Comparison of ENCODE assay signal across 22 cellular contexts in genomic region chr13:95288899-95289500, GRCh38. TPM values are rescaled to one million over a fixed set of nuclear protein-coding genes. Genes with fewer than 3 reads are reported as not detected.
DNase-seq lines count a peak whose midpoint lies in the region; ATAC-seq and TF ChIP-seq lines count a peak whose summit lies in the region.
"Had no signal": no experiment of that assay in that cellular context is flagged by ENCODE, and none has a peak within 500 bp of the region (broad histone marks: within the 10 kb centered on the region; RNA-seq: fewer than 3 reads in every experiment).

No MANE protein-coding gene starts in this region.

- H3K27ac Mint-ChIP-seq in T-helper 17 cell: no peak overlapping the region
- H3K27ac Mint-ChIP-seq: effector memory CD8-positive, alpha-beta T cell; IgD-negative memory B cell had no signal

- ATAC-seq in T-helper 17 cell: no peak
- ATAC-seq: A549; effector memory CD8-positive, alpha-beta T cell had no signal

- DNase-seq in NCI-H82 (lab: John Stamatoyannopoulos, UW) (peak; percentile 20), NCI-H82 treated with DMSO at 0.1 percent for 48 hours (lab: John Stamatoyannopoulos, UW; ENCODE audit: unreplicated experiment) (no peak), OCI-M1 (lab: John Stamatoyannopoulos, UW) (peak; percentile 75), iris pigment epithelial cell (ENCODE audit: low read depth) (peak; percentile 25), retinal pigment epithelial cell (ENCODE audit: low read depth) (peak; percentile 78), stomach (no peak), T-helper 17 cell (no peak), NCI-H510A treated with DMSO at 0.1 percent for 48 hours (lab: John Stamatoyannopoulos, UW) (no peak)
- DNase-seq: activated naive CD4-positive, alpha-beta T cell; activated T-cell treated with anti-CD3 and anti-CD28 coated beads for 4 hours; anterior cingulate cortex; C1 segment of cervical spinal cord; cerebellar nuclear complex; effector memory CD8-positive, alpha-beta T cell; islet precursor cell; NCI-H1048; NCI-H2081 treated with DMSO at 0.1 percent for 48 hours; NCI-H524; RPMI8226 had no signal

- H3K27me3 ChIP-seq in stomach: no peaks in the 10 kb centered on the region

- TF ChIP-seq CTCF in retinal pigment epithelial cell (conservative IDR thresholded peaks at IDR 0.05; ENCODE audit: low read depth, low read length) (no peak), stomach (IDR thresholded peaks at IDR 0.05) (no peak)

- no peak overlapping the region for H3K4me3 Mint-ChIP-seq in T-helper 17 cell
- H3K4me3 Mint-ChIP-seq: effector memory CD8-positive, alpha-beta T cell; IgD-negative memory B cell had no signal

- no peak for TF ChIP-seq POLR2A in stomach (IDR thresholded peaks at IDR 0.05)

- no peaks in the 10 kb centered on the region for H3K36me3 ChIP-seq in stomach
- H3K36me3 ChIP-seq: thoracic aorta had no signal

- no peak overlapping the region for H3K27ac ChIP-seq in stomach
- H3K27ac ChIP-seq: A549, thoracic aorta had no signal

- H3K4me3 ChIP-seq in retinal pigment epithelial cell (ENCODE audit: low read length) (no peak overlapping the region), stomach (no peak overlapping the region)
- H3K4me3 ChIP-seq: A549, thoracic aorta had no signal

- intact Hi-C loops in stomach (cut with DNase I; ENCODE audit: low total_unique reads): no loop called here

- TF ChIP-seq EP300 in stomach (IDR thresholded peaks at IDR 0.05): no peak

- no peaks in the 10 kb centered on the region for H3K4me1 Mint-ChIP-seq in T-helper 17 cell

- 35 to 57% (median 45%) methylated on average over 5 of the region's 5 CpGs for WGBS in stomach, 5 donors

- no peaks in the 10 kb centered on the region for H3K9me3 ChIP-seq in stomach
- no peaks in the 10 kb centered on the region for H3K9me3 ChIP-seq in T-helper 17 cell (ENCODE audit: control insufficient read depth, low read length, poor library complexity, severe bottlenecking)
- H3K9me3 ChIP-seq: A549, thoracic aorta had no signal

- H3K27me3 Mint-ChIP-seq in T-helper 17 cell: no peaks in the 10 kb centered on the region
- H3K27me3 Mint-ChIP-seq: effector memory CD8-positive, alpha-beta T cell; IgD-negative memory B cell had no signal

- peaks cover 0 to 4% (median 0%) of the 10 kb centered on the region in 4 donors for H3K4me1 ChIP-seq in stomach
- H3K4me1 ChIP-seq: A549 had no signal

- H3K36me3 Mint-ChIP-seq in T-helper 17 cell (ENCODE audit: low read depth): no peaks in the 10 kb centered on the region

RNA-seq across cellular contexts. Expression of gene ABCC4, which starts 12.3 kb away (rescaled TPM):
- total RNA-seq in stomach (10 to 100 TPM; 29.0 to 87.2 (median 32.5) TPM), T-helper 17 cell (10 to 100 TPM in 1 of 2 donors, 1 to 10 TPM in 1; 6.3 to 14.2 TPM)
- 1 to 10 TPM; 1.5 to 4.9 (median 3.9) TPM for polyA plus RNA-seq in stomach

Comparison
In these comparisons a context has a peak if more than half of its experiments do, and no peak if none do; other contexts are left out.
1. DNase-seq: peak in NCI-H82 (single experiment), OCI-M1 (single experiment), iris pigment epithelial cell (single experiment) and retinal pigment epithelial cell (single experiment); none in NCI-H82 treated with DMSO at 0.1 percent for 48 hours (single experiment), stomach (single experiment), T-helper 17 cell (0 of 3) and NCI-H510A treated with DMSO at 0.1 percent for 48 hours (single experiment).